Comparison of ENCODE assay signal across 2 cellular contexts in genomic region chr19:42370068-42370520, GRCh38.
TF ChIP-seq lines count a peak whose summit lies in the region.

No MANE protein-coding gene starts in this region.

TF ChIP-seq in IMR-90, 13 proteins besides CTCF, POLR2A, EP300 and RAD21:
- no peak for TF ChIP-seq MXI1 (IDR thresholded peaks at IDR 0.05; ENCODE audit: borderline replicate concordance, low read depth, low read length)
- no peak for TF ChIP-seq CEBPB (IDR thresholded peaks at IDR 0.05; ENCODE audit: low read depth, low read length)
- no peak for TF ChIP-seq FOS (IDR thresholded peaks at IDR 0.05; ENCODE audit: low read depth, low read length)
- TF ChIP-seq NFE2L2 (IDR thresholded peaks at IDR 0.05; ENCODE audit: low read depth, low read length), result no peak
- no peak for TF ChIP-seq RFX5 (IDR thresholded peaks at IDR 0.05; ENCODE audit: low read depth, low read length)
- no peak for TF ChIP-seq RCOR1 (IDR thresholded peaks at IDR 0.05; ENCODE audit: insufficient replicate concordance, low read length)
- TF ChIP-seq MAFK (IDR thresholded peaks at IDR 0.05; ENCODE audit: low read depth, low read length), result no peak
- no peak for TF ChIP-seq MAZ (IDR thresholded peaks at IDR 0.05; ENCODE audit: borderline replicate concordance, low read depth, low read length)
- TF ChIP-seq CHD1 (IDR thresholded peaks at IDR 0.05; ENCODE audit: low read depth, low read length), result no peak
- TF ChIP-seq USF2 (IDR thresholded peaks at IDR 0.05; ENCODE audit: low read depth, low read length), result no peak
- TF ChIP-seq SMC3 (IDR thresholded peaks at IDR 0.05; ENCODE audit: low read depth, low read length), result no peak
- TF ChIP-seq BHLHE40 (IDR thresholded peaks at IDR 0.05; ENCODE audit: low read depth, low read length), result no peak
- TF ChIP-seq ELK1 (IDR thresholded peaks at IDR 0.05; ENCODE audit: borderline replicate concordance, low read depth, low read length), result no peak

TF ChIP-seq in K562, 482 proteins besides CTCF, POLR2A, EP300 and RAD21:
- TF ChIP-seq CUX1 (CRISPR knock-in tag; IDR thresholded peaks at IDR 0.05) (no peak), SNRNP70 (optimal IDR thresholded peaks at IDR 0.05; ENCODE audit: low read depth, low read length) (no peak), MEF2A (IDR thresholded peaks at IDR 0.05; ENCODE audit: control insufficient read depth, low read depth, low read length) (no peak)
TF ChIP-seq in K562: peak in this region for 0.
